ENCODE assay signal across 11 cellular contexts in the genomic region with DNA sequence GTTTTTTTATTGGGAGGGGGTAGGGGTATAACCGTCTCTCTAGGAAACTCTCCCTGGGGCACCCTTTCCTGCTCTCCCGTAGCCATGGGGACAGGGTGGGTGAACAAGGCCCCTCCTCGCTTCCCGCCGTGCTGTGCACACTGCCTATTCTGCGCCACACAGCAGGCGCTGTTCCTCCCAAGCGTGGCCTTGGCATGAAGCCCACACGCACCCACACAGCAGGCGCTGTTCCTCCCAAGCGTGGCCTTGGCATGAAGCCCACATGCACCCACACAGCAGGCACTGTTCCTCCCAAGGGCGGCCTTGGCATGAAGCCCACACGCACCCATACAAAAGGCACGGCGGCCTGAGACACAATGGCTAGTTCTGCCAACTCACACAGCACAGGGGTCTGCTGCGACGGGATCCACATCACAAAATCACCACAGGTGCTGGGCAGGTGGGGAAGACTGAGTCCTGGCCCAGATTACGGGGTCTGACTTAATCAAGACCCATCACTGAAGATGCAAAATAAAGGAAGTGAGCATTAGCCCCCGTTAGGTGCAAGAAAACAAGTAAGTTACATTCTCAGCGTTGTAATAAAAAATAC. TPM values are rescaled to one million over a fixed set of nuclear protein-coding genes. Genes with fewer than 3 reads are reported as not detected.
DNase-seq lines count a peak whose midpoint lies in the region; ATAC-seq and TF ChIP-seq lines count a peak whose summit lies in the region.
"Had no signal": no experiment of that assay in that cellular context is flagged by ENCODE, and none has a peak within 500 bp of the region (broad histone marks: within the 10 kb centered on the region; RNA-seq: fewer than 3 reads in every experiment).

No MANE protein-coding gene starts in this region.

- no peak overlapping the region for H3K4me3 ChIP-seq in Caco-2 (ENCODE audit: low read depth, low read length)
- H3K4me3 ChIP-seq: GM23338 had no signal

- H3K27ac Mint-ChIP-seq in activated T-cell treated with anti-CD3 and anti-CD28 coated beads, Interleukin-2, amount 50 U/mL, for 24 hours = no peak overlapping the region
- no peak overlapping the region for H3K27ac Mint-ChIP-seq in Caco-2 (ENCODE audit: unreplicated experiment)
- H3K27ac Mint-ChIP-seq: GM23338 had no signal

- no peaks in the 10 kb centered on the region for H3K9me3 ChIP-seq in Caco-2
- H3K9me3 ChIP-seq: neutrophil had no signal

- no peaks in the 10 kb centered on the region for H3K27me3 Mint-ChIP-seq in activated T-cell treated with anti-CD3 and anti-CD28 coated beads, Interleukin-2, amount 50 U/mL, for 24 hours
- peaks cover 2% of the 10 kb centered on the region for H3K27me3 Mint-ChIP-seq in Caco-2 (ENCODE audit: insufficient read depth, unreplicated experiment)

- no peak overlapping the region for H3K4me3 Mint-ChIP-seq in activated T-cell treated with anti-CD3 and anti-CD28 coated beads, Interleukin-2, amount 50 U/mL, for 24 hours
- no peak overlapping the region for H3K4me3 Mint-ChIP-seq in Caco-2 (ENCODE audit: unreplicated experiment)
- H3K4me3 Mint-ChIP-seq: GM23338 had no signal

- no peaks in the 10 kb centered on the region for H3K36me3 Mint-ChIP-seq in activated T-cell treated with anti-CD3 and anti-CD28 coated beads, Interleukin-2, amount 50 U/mL, for 24 hours (ENCODE audit: low read depth)
- H3K36me3 Mint-ChIP-seq in Caco-2 (ENCODE audit: insufficient read depth, unreplicated experiment) = no peaks in the 10 kb centered on the region

- H3K4me1 ChIP-seq in Caco-2 = no peaks in the 10 kb centered on the region

- no peak for ATAC-seq in GM18873 (IDR thresholded peaks at IDR 0.05; ENCODE audit: low FRiP score, unreplicated experiment)
- ATAC-seq: GM23338 had no signal

- CTCF ChIA-PET in Caco-2 (lab: Charles Lee) = no interaction called here

- DNase-seq in activated T-cell treated with anti-CD3 and anti-CD28 coated beads for 4 hours (peak; percentile 9), NCI-H774 (lab: John Stamatoyannopoulos, UW) (peak; percentile 18), hippocampal formation (lab: John Stamatoyannopoulos, UW) (peak; percentile 68 to 76), substantia nigra (lab: John Stamatoyannopoulos, UW) (peak; percentile 7 to 87 (median 69)), RKO (ENCODE audit: low spot score) (no peak), Caco-2 (no peak)
- DNase-seq in activated T-cell treated with anti-CD3 and anti-CD28 coated beads, Interleukin-2, amount 50 U/mL, for 24 hours = no peak
- DNase-seq: cortex of kidney had no signal

- BruUV-seq in Caco-2 (replicated peaks; lab: Mats Ljungman, UMichigan) = no TSS peak

- POLR2A ChIA-PET in Caco-2 (lab: Charles Lee) = no interaction called here

- peak overlapping the region; percentile 13 for H3K27ac ChIP-seq in substantia nigra (ENCODE audit: low read depth, low read length, poor library complexity, severe bottlenecking)
- H3K27ac ChIP-seq: neutrophil had no signal

- no peaks in the 10 kb centered on the region for H3K36me3 ChIP-seq in Caco-2 (ENCODE audit: control insufficient read depth, insufficient read depth, low read length)
- H3K36me3 ChIP-seq: neutrophil had no signal

- no peak for TF ChIP-seq CTCF in Caco-2 (IDR thresholded peaks at IDR 0.05; ENCODE audit: insufficient read depth in 1 of 2, low read depth in 1 of 2, low read length in 1 of 2, severe bottlenecking in 1 of 2, unreplicated experiment in 1 of 2)

- H3K27me3 ChIP-seq in Caco-2 (replicated peaks; ENCODE audit: control insufficient read depth, insufficient read depth, low read length) = no peaks in the 10 kb centered on the region

- peaks cover 3% of the 10 kb centered on the region for H3K4me1 Mint-ChIP-seq in activated T-cell treated with anti-CD3 and anti-CD28 coated beads, Interleukin-2, amount 50 U/mL, for 24 hours (ENCODE audit: low read depth)
- H3K4me1 Mint-ChIP-seq in Caco-2 (ENCODE audit: low read depth, unreplicated experiment) = no peaks in the 10 kb centered on the region

- intact Hi-C loops in Caco-2 (cut with micrococcal nuclease; ENCODE audit: unreplicated experiment) = no loop called here

- H3K9me3 Mint-ChIP-seq in activated T-cell treated with anti-CD3 and anti-CD28 coated beads, Interleukin-2, amount 50 U/mL, for 24 hours = no peaks in the 10 kb centered on the region
- peaks cover 8% of the 10 kb centered on the region for H3K9me3 Mint-ChIP-seq in Caco-2 (ENCODE audit: unreplicated experiment)

RNA-seq across cellular contexts. Expression of a gene that starts 46.6 kb away (rescaled TPM):
- not detected in 2 replicates for total RNA-seq in Caco-2 (2022)
- total RNA-seq: GM23338 had no signal

Comparison
In these comparisons a context has a peak if more than half of its experiments do, and no peak if none do; other contexts are left out.
1. DNase-seq: peak in activated T-cell treated with anti-CD3 and anti-CD28 coated beads for 4 hours (single experiment), NCI-H774 (single experiment), hippocampal formation (2 of 2) and substantia nigra (49 of 49); none in activated T-cell treated with anti-CD3 and anti-CD28 coated beads, Interleukin-2, amount 50 U/mL, for 24 hours (single experiment), RKO (single experiment) and Caco-2 (0 of 2).